Comparison of ENCODE assay signal across 10 cellular contexts in the genomic region with DNA sequence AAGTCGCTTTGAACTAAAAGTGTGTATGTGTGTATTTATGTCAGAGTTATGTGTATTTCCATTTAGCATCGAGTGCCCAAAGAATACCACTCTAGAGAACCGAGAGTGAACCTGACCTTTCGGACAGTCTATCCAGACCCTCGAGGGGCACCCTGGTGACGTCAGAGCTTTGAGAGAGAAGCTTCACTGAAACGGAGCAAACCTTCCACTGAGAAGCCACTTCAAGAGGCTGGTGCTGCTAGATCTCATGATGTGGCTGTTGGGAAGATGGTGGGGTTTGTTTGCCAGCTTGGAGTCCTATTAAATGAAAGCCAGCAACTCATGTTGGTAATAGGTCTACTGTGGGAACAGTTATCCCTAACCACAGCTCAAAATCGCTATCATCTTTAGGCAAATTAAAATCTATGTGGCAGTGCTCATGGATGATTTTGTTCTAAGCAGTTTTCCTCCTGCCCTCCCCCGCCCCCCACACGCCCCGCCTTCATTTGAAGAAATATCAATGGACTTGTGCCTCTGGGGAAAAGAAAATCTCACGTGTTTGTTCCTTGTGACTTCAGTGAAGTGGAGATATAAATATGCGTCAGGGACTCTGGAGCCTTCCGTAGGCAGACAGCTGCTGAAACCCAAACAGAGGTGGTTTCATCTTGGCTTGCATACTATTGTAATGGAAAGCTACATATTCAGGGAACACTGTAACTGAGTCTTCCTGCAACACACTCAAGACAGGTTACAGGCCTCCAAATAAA. TPM values are rescaled to one million over a fixed set of nuclear protein-coding genes. Genes with fewer than 3 reads are reported as not detected.
A peak's percentile ranks its signal among the peaks of the same experiment; 100 is the strongest.
DNase-seq lines count a peak whose midpoint lies in the region; ATAC-seq and TF ChIP-seq lines count a peak whose summit lies in the region.
"Had no signal": no experiment of that assay in that cellular context is flagged by ENCODE, and none has a peak within 500 bp of the region (broad histone marks: within the 10 kb centered on the region; RNA-seq: fewer than 3 reads in every experiment).

No MANE protein-coding gene starts in this region.

- H3K36me3 Mint-ChIP-seq in natural killer cell treated with Interleukin-12 subunit alpha and Interleukin-12 subunit beta and Interleukin-15 and Interleukin-18, amount 100 ng/mL, for 72 hours = peaks cover 11% of the 10 kb centered on the region
- peaks cover 13% of the 10 kb centered on the region for H3K36me3 Mint-ChIP-seq in natural killer cell

- H3K27ac ChIP-seq in neural cell (ENCODE audit: low read length) = peak overlapping the region; percentile 83

- TF ChIP-seq CTCF in natural killer cell (IDR thresholded peaks at IDR 0.05) (no peak), fibroblast of mammary gland (conservative IDR thresholded peaks at IDR 0.05; ENCODE audit: control insufficient read depth, insufficient read depth, low read depth, low read length) (no peak), neural cell (IDR thresholded peaks at IDR 0.05; ENCODE audit: poor library complexity, severe bottlenecking) (no peak)

- no peaks in the 10 kb centered on the region for H3K9me3 Mint-ChIP-seq in natural killer cell treated with Interleukin-12 subunit alpha and Interleukin-12 subunit beta and Interleukin-15 and Interleukin-18, amount 100 ng/mL, for 72 hours
- H3K9me3 Mint-ChIP-seq in natural killer cell = no peaks in the 10 kb centered on the region

- H3K27ac Mint-ChIP-seq in natural killer cell treated with Interleukin-12 subunit alpha and Interleukin-12 subunit beta and Interleukin-15 and Interleukin-18, amount 100 ng/mL, for 72 hours = peak overlapping the region; percentile 68 to 89
- H3K27ac Mint-ChIP-seq in natural killer cell = no peak overlapping the region

- peaks cover 12 to 20% of the 10 kb centered on the region in 2 donors for H3K4me1 Mint-ChIP-seq in natural killer cell treated with Interleukin-12 subunit alpha and Interleukin-12 subunit beta and Interleukin-15 and Interleukin-18, amount 100 ng/mL, for 72 hours (ENCODE audit: low read depth in 2 of 2)
- no peaks in the 10 kb centered on the region for H3K4me1 Mint-ChIP-seq in natural killer cell

- no peak for DNase-seq in natural killer cell treated with Interleukin-12 subunit alpha and Interleukin-12 subunit beta and Interleukin-15 and Interleukin-18, amount 100 ng/mL, for 72 hours (ENCODE audit: low spot score)
- DNase-seq in natural killer cell = no peak
- peak; percentile 72 for DNase-seq in fibroblast of mammary gland (ENCODE audit: low read depth)
- no peak for DNase-seq in activated gamma-delta T cell (lab: John Stamatoyannopoulos, UW)
- no peak for DNase-seq in activated CD4-positive, CD25-positive, alpha-beta regulatory T cell (lab: John Stamatoyannopoulos, UW)
- no peak for DNase-seq in erythroblast (lab: John Stamatoyannopoulos, UW)
- DNase-seq: activated CD4-positive, alpha-beta T cell treated with anti-CD3 and anti-CD28 coated beads, Interleukin-2, amount 50 U/mL, for 4 hours; SHP77 treated with DMSO at 0.1 percent for 48 hours had no signal

- no peak overlapping the region for H2AFZ ChIP-seq in neural cell (ENCODE audit: low read depth, low read length)

- peak overlapping the region; percentile 37 for H3K4me2 ChIP-seq in neural cell (ENCODE audit: low read length)

- H3K27me3 Mint-ChIP-seq in natural killer cell treated with Interleukin-12 subunit alpha and Interleukin-12 subunit beta and Interleukin-15 and Interleukin-18, amount 100 ng/mL, for 72 hours = no peaks in the 10 kb centered on the region
- no peaks in the 10 kb centered on the region for H3K27me3 Mint-ChIP-seq in natural killer cell (ENCODE audit: low read depth in 2 of 2)

- no peaks in the 10 kb centered on the region for H3K79me2 ChIP-seq in neural cell (replicated peaks; ENCODE audit: insufficient read depth, low read length)

- TF ChIP-seq EP300 in neural cell (conservative IDR thresholded peaks at IDR 0.05; ENCODE audit: poor library complexity, severe bottlenecking) = no peak

- H3K27me3 ChIP-seq in neural cell (ENCODE audit: insufficient read depth, low read depth, low read length) = no peaks in the 10 kb centered on the region

- ATAC-seq in natural killer cell treated with Interleukin-12 subunit alpha and Interleukin-12 subunit beta and Interleukin-15 and Interleukin-18, amount 100 ng/mL, for 72 hours = no peak
- ATAC-seq in natural killer cell (no peak), HG02852 (IDR thresholded peaks at IDR 0.05; ENCODE audit: unreplicated experiment) (no peak)

- peak overlapping the region; percentile 48 for H3K4me3 Mint-ChIP-seq in natural killer cell treated with Interleukin-12 subunit alpha and Interleukin-12 subunit beta and Interleukin-15 and Interleukin-18, amount 100 ng/mL, for 72 hours
- H3K4me3 Mint-ChIP-seq in natural killer cell = no peak overlapping the region

- no peaks in the 10 kb centered on the region for H3K9me2 ChIP-seq in neural cell (ENCODE audit: insufficient read depth, low read length)

- TF ChIP-seq POLR2A in erythroblast (IDR thresholded peaks at IDR 0.05; ENCODE audit: low read length) = no peak

- TF ChIP-seq RAD21 in neural cell (conservative IDR thresholded peaks at IDR 0.05) = no peak

- no peaks in the 10 kb centered on the region for H3K9me3 ChIP-seq in neural cell (ENCODE audit: low read length)

- intact Hi-C loops in natural killer cell (cut with micrococcal nuclease) = no loop called here

- no peaks in the 10 kb centered on the region for H4K20me1 ChIP-seq in neural cell (ENCODE audit: insufficient read depth)

- H3K4me3 ChIP-seq in fibroblast of mammary gland (ENCODE audit: control insufficient read depth, low read depth, low read length) (no peak overlapping the region), neural cell (ENCODE audit: low read length) (no peak overlapping the region)

- H3K36me3 ChIP-seq in neural cell (ENCODE audit: insufficient read depth, low read length) = no peaks in the 10 kb centered on the region

- H3F3A ChIP-seq in neural cell (ENCODE audit: insufficient read depth, low read length, poor library complexity, severe bottlenecking) = peaks cover 5% of the 10 kb centered on the region

- H3K9ac ChIP-seq in neural cell (ENCODE audit: low read length) = no peak overlapping the region

TF ChIP-seq in neural cell, 6 proteins besides CTCF, POLR2A, EP300 and RAD21:
- TF ChIP-seq SMC3 (conservative IDR thresholded peaks at IDR 0.05; ENCODE audit: poor library complexity) (no peak), POLR2AphosphoS5 (IDR thresholded peaks at IDR 0.05) (no peak), TAF1 (IDR thresholded peaks at IDR 0.05; ENCODE audit: low read depth) (no peak), EZH2 (IDR thresholded peaks at IDR 0.05; ENCODE audit: borderline replicate concordance, insufficient read depth, low read length, poor library complexity, severe bottlenecking) (no peak), MXI1 (conservative IDR thresholded peaks at IDR 0.05; ENCODE audit: poor library complexity, severe bottlenecking) (no peak)
- TF ChIP-seq, protein P1, sequence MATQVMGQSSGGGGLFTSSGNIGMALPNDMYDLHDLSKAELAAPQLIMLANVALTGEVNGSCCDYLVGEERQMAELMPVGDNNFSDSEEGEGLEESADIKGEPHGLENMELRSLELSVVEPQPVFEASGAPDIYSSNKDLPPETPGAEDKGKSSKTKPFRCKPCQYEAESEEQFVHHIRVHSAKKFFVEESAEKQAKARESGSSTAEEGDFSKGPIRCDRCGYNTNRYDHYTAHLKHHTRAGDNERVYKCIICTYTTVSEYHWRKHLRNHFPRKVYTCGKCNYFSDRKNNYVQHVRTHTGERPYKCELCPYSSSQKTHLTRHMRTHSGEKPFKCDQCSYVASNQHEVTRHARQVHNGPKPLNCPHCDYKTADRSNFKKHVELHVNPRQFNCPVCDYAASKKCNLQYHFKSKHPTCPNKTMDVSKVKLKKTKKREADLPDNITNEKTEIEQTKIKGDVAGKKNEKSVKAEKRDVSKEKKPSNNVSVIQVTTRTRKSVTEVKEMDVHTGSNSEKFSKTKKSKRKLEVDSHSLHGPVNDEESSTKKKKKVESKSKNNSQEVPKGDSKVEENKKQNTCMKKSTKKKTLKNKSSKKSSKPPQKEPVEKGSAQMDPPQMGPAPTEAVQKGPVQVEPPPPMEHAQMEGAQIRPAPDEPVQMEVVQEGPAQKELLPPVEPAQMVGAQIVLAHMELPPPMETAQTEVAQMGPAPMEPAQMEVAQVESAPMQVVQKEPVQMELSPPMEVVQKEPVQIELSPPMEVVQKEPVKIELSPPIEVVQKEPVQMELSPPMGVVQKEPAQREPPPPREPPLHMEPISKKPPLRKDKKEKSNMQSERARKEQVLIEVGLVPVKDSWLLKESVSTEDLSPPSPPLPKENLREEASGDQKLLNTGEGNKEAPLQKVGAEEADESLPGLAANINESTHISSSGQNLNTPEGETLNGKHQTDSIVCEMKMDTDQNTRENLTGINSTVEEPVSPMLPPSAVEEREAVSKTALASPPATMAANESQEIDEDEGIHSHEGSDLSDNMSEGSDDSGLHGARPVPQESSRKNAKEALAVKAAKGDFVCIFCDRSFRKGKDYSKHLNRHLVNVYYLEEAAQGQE (IDR thresholded peaks at IDR 0.05; ENCODE audit: borderline replicate concordance) = no peak
TF ChIP-seq in neural cell: peak in this region for 0.

RNA-seq across cellular contexts. Expression of a gene that starts 22.4 kb away (rescaled TPM):
- total RNA-seq in natural killer cell treated with Interleukin-12 subunit alpha and Interleukin-12 subunit beta and Interleukin-15 and Interleukin-18, amount 100 ng/mL, for 72 hours = 1 to 10 TPM; 1.4 to 7.3 TPM
- total RNA-seq in natural killer cell = 1 to 10 TPM in 2 of 3 donors, under 1 TPM in 1; 0.47 to 1.7 (median 1.2) TPM
- 49.9 and 53.2 TPM in 2 replicates for polyA plus RNA-seq in neural cell
- polyA minus RNA-seq in neural cell = 31.6 and 50.2 TPM in 2 replicates

RNA-seq across cellular contexts. Expression of a gene that starts 39.4 kb away (rescaled TPM):
- 10 to 100 TPM; 38.7 to 53.7 TPM for total RNA-seq in natural killer cell treated with Interleukin-12 subunit alpha and Interleukin-12 subunit beta and Interleukin-15 and Interleukin-18, amount 100 ng/mL, for 72 hours
- 10 to 100 TPM; 24.3 to 30.8 (median 29.6) TPM for total RNA-seq in natural killer cell
- polyA plus RNA-seq in neural cell = 27.0 and 34.7 TPM in 2 replicates
- 27.3 and 29.3 TPM in 2 replicates for polyA minus RNA-seq in neural cell

Comparison
In these comparisons a context has a peak if more than half of its experiments do, and no peak if none do; other contexts are left out.
1. H3K27ac Mint-ChIP-seq: peak in natural killer cell treated with Interleukin-12 subunit alpha and Interleukin-12 subunit beta and Interleukin-15 and Interleukin-18, amount 100 ng/mL, for 72 hours (2 of 2); none in natural killer cell (0 of 2).